In the genomic region with DNA sequence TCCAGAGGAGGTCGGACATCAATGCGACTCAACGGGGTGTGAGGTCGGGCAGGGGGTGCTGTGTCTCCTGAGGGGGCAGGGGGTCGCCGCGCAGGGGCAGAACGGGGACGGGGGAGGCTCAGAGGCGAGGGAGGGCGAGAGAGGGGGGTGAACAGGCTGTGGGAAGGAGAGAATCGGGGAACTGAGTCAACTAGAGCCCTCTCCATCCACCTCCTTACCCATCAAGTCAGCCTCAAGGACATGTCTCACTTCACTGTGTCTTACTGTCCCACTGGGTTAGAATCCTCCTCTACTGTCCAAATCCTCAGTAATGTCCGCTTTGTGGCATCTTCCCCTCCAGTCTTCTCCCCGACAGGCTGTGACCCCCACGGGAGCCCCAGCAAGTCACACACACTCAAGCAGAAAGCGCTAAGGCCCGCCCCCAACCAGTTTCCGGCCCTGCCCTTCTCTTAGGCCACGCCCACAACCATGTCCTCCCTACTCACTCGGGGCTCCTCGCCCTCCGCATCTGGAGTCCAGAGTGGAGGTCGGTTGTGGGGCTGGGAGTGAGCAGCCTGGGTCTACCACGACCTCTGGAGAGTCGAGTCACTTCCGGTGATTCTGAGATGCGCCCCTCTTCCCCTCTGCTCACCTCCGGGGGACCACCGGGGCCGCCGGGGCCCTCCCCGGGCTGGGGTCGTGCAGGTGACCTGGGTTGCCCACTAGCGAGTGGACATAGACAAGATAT, we compare ENCODE assay signal across 8 cellular contexts. TPM values are rescaled to one million over a fixed set of nuclear protein-coding genes. Genes with fewer than 3 reads are reported as not detected.
A peak's percentile ranks its signal among the peaks of the same experiment; 100 is the strongest.
DNase-seq lines count a peak whose midpoint lies in the region; ATAC-seq and TF ChIP-seq lines count a peak whose summit lies in the region.

No MANE protein-coding gene starts in this region.

- no peaks in the 10 kb centered on the region for H3K27me3 Mint-ChIP-seq in naive thymus-derived CD4-positive, alpha-beta T cell

- no peaks in the 10 kb centered on the region for H3K9me3 Mint-ChIP-seq in naive thymus-derived CD4-positive, alpha-beta T cell

- H3K4me1 ChIP-seq in naive thymus-derived CD4-positive, alpha-beta T cell (ENCODE audit: control insufficient read depth in 2 of 2, insufficient read depth in 2 of 2, low read length in 2 of 2): no peaks in the 10 kb centered on the region

- peak overlapping the region; percentile 56 for H3K27ac ChIP-seq in naive thymus-derived CD4-positive, alpha-beta T cell (ENCODE audit: low read depth, low read length)

- H3K36me3 Mint-ChIP-seq in naive thymus-derived CD4-positive, alpha-beta T cell: no peaks in the 10 kb centered on the region

- peak overlapping the region; percentile 7 to 94 (median 91) for H3K27ac Mint-ChIP-seq in naive thymus-derived CD4-positive, alpha-beta T cell

- peak overlapping the region; percentile 90 to 99 (median 94) for H3K4me3 Mint-ChIP-seq in naive thymus-derived CD4-positive, alpha-beta T cell

- peak; percentile 87 for ATAC-seq in naive thymus-derived CD4-positive, alpha-beta T cell
- ATAC-seq in GM18868 (IDR thresholded peaks at IDR 0.05; ENCODE audit: unreplicated experiment): no peak
- ATAC-seq in HG02973 (IDR thresholded peaks at IDR 0.05; ENCODE audit: unreplicated experiment): no peak

- TF ChIP-seq CTCF in GM06990 (IDR thresholded peaks at IDR 0.05; ENCODE audit: insufficient read depth, low read length, poor library complexity, severe bottlenecking): no peak

- H3K4me1 Mint-ChIP-seq in naive thymus-derived CD4-positive, alpha-beta T cell: peaks cover 0 to 8% (median 0%) of the 10 kb centered on the region in 7 donors

- DNase-seq in GM06990 (ENCODE audit: extremely low read depth, insufficient read length): peak; percentile 82
- DNase-seq in NAMALWA (ENCODE audit: low spot score): peak; percentile 91
- peak; percentile 51 to 58 for DNase-seq in activated T-helper 1 cell treated with anti-CD3 and anti-CD28 coated beads, Interleukin-2, amount 50 U/mL, for 16 hours (ENCODE audit: low read depth in 1 of 2, low spot score in 1 of 2)
- DNase-seq in naive thymus-derived CD4-positive, alpha-beta T cell: peak; percentile 54 to 83 (median 77)
- no peak for DNase-seq in cerebellar nuclear complex (lab: John Stamatoyannopoulos, UW)
- no peak for DNase-seq in NCI-H2081 treated with DMSO at 0.1 percent for 48 hours (lab: John Stamatoyannopoulos, UW)

- peak overlapping the region; percentile 64 for H3K4me3 ChIP-seq in GM06990 (replicated peaks; ENCODE audit: low read depth, low read length)
- peak overlapping the region; percentile 48 for H3K4me3 ChIP-seq in naive thymus-derived CD4-positive, alpha-beta T cell (ENCODE audit: low read length)

- POLR2A ChIA-PET in naive thymus-derived CD4-positive, alpha-beta T cell (lab: Charles Lee): no interaction called here

- CTCF ChIA-PET in naive thymus-derived CD4-positive, alpha-beta T cell (lab: Charles Lee): interaction anchor here (1.0 to 1.5 kb wide), 2 partner anchors 16 to 111 kb away, joined by 3 to 5 read pairs; no protein-coding TSS in a partner anchor

- H3K9me3 ChIP-seq in naive thymus-derived CD4-positive, alpha-beta T cell (ENCODE audit: control insufficient read depth in 2 of 3, low read length in 3 of 3): no peaks in the 10 kb centered on the region

- intact Hi-C loops in naive thymus-derived CD4-positive, alpha-beta T cell (cut with micrococcal nuclease): loop anchor here (1.0 to 2.0 kb wide), 3 partner anchors 13 to 106 kb away; partner anchors contain the start of genes PPP1R15A (in 2 of the 2), FTL (in 1 of the 2) and NUCB1 (in 1 of the 2)

- H3K27me3 ChIP-seq in GM06990 (replicated peaks; ENCODE audit: control insufficient read depth, insufficient read depth, low read length): no peaks in the 10 kb centered on the region
- no peaks in the 10 kb centered on the region for H3K27me3 ChIP-seq in naive thymus-derived CD4-positive, alpha-beta T cell (ENCODE audit: control insufficient read depth in 2 of 2, insufficient read depth in 2 of 2, low read length in 2 of 2)

- no peaks in the 10 kb centered on the region for H3K36me3 ChIP-seq in GM06990 (ENCODE audit: control insufficient read depth, insufficient read depth, low read length)
- no peaks in the 10 kb centered on the region for H3K36me3 ChIP-seq in naive thymus-derived CD4-positive, alpha-beta T cell (ENCODE audit: control insufficient read depth in 2 of 3, insufficient read depth in 3 of 3, low read length in 3 of 3)

RNA-seq across cellular contexts. Expression of gene PLEKHA4, which starts 9.3 kb away (rescaled TPM):
- 1 to 10 TPM; 2.1 to 7.4 (median 4.0) TPM for total RNA-seq in naive thymus-derived CD4-positive, alpha-beta T cell
- polyA plus RNA-seq in naive thymus-derived CD4-positive, alpha-beta T cell: 1 to 10 TPM; 2.6 to 5.6 TPM

RNA-seq across cellular contexts. Expression of gene PPP1R15A, which starts 13.1 kb away (rescaled TPM):
- 1,000 to 10,000 TPM in 1 of 5 experiments, 100 to 1,000 TPM in 1, 10 to 100 TPM in 3; 31.5 to 1,030 (median 71.9) TPM for total RNA-seq in naive thymus-derived CD4-positive, alpha-beta T cell
- polyA plus RNA-seq in naive thymus-derived CD4-positive, alpha-beta T cell: 10 to 100 TPM; 23.0 to 29.8 TPM

RNA-seq across cellular contexts. Expression of gene HSD17B14, which starts 22.9 kb away (rescaled TPM):
- total RNA-seq in naive thymus-derived CD4-positive, alpha-beta T cell: 1 to 10 TPM in 2 of 5 experiments, under 1 TPM in 2, not detected in 1; 0.38 to 2.9 (median 1.2) TPM
- polyA plus RNA-seq in naive thymus-derived CD4-positive, alpha-beta T cell: 1 to 10 TPM in 1 of 2 donors, under 1 TPM in 1; 0.66 to 1.7 TPM

RNA-seq across cellular contexts. Expression of gene TULP2, which starts 39.4 kb away (rescaled TPM):
- total RNA-seq in naive thymus-derived CD4-positive, alpha-beta T cell: not detected
- not detected for polyA plus RNA-seq in naive thymus-derived CD4-positive, alpha-beta T cell

RNA-seq across cellular contexts. Expression of gene NUCB1, which starts 41.0 kb away (rescaled TPM):
- 100 to 1,000 TPM; 128 to 252 (median 142) TPM for total RNA-seq in naive thymus-derived CD4-positive, alpha-beta T cell
- polyA plus RNA-seq in naive thymus-derived CD4-positive, alpha-beta T cell: 100 to 1,000 TPM in 1 of 2 donors, 10 to 100 TPM in 1; 70.5 to 150 TPM

Comparison
In these comparisons a context has a peak if more than half of its experiments do, and no peak if none do; other contexts are left out.
1. DNase-seq: peak in GM06990 (single experiment), NAMALWA (single experiment), activated T-helper 1 cell treated with anti-CD3 and anti-CD28 coated beads, Interleukin-2, amount 50 U/mL, for 16 hours (2 of 2) and naive thymus-derived CD4-positive, alpha-beta T cell (9 of 9); none in cerebellar nuclear complex (0 of 2) and NCI-H2081 treated with DMSO at 0.1 percent for 48 hours (single experiment).